In genomic region chr1:26785611-26786436, GRCh38 we compare ENCODE assay signal across 8 cellular contexts. TPM values are rescaled to one million over a fixed set of nuclear protein-coding genes. Genes with fewer than 3 reads are reported as not detected.
DNase-seq lines count a peak whose midpoint lies in the region; ATAC-seq, FAIRE-seq and TF ChIP-seq lines count a peak whose summit lies in the region.

No MANE protein-coding gene starts in this region.

- no peaks in the 10 kb centered on the region for H3K27me3 ChIP-seq in CD8-positive, alpha-beta memory T cell (ENCODE audit: insufficient read depth, low read length, poor library complexity, severe bottlenecking)
- H3K27me3 ChIP-seq in K562 (ENCODE audit: control insufficient read depth in 2 of 2, insufficient read depth in 2 of 2, low read length in 2 of 2) (no peaks in the 10 kb centered on the region), upper lobe of left lung (no peaks in the 10 kb centered on the region)

- no peaks in the 10 kb centered on the region for H4K20me1 ChIP-seq in K562 (replicated peaks; ENCODE audit: control insufficient read depth, insufficient read depth, low read length)

- peak overlapping the region; percentile 94 for H2AFZ ChIP-seq in K562 (ENCODE audit: low read depth, low read length)

- intact Hi-C loops in K562 (cut with micrococcal nuclease), result loop anchor here (2.0 to 5.0 kb wide), 2 partner anchors 41 to 299 kb away; no protein-coding TSS in a partner anchor

- TF ChIP-seq CTCF in K562 (IDR thresholded peaks at IDR 0.05 in 2 of 3, conservative IDR thresholded peaks at IDR 0.05 in 1 of 3; ENCODE audit: insufficient read depth in 2 of 3, low read depth in 1 of 3, low read length in 3 of 3) (no peak), upper lobe of left lung (IDR thresholded peaks at IDR 0.05) (no peak)

- TF ChIP-seq POLR2A in K562 (conservative IDR thresholded peaks at IDR 0.05), result no peak
- no peak for TF ChIP-seq POLR2A in upper lobe of left lung (IDR thresholded peaks at IDR 0.05)

- ATAC-seq in K562, result no peak
- no peak for ATAC-seq in upper lobe of left lung (ENCODE audit: low FRiP score in 2 of 2)
- ATAC-seq in HG03175 (IDR thresholded peaks at IDR 0.05; ENCODE audit: unreplicated experiment), result no peak
- no peak for ATAC-seq in HG03097 (IDR thresholded peaks at IDR 0.05; ENCODE audit: low FRiP score, unreplicated experiment)

- peak overlapping the region; percentile 100 for H3K27ac Mint-ChIP-seq in CD8-positive, alpha-beta memory T cell

- DNase-seq in CD8-positive, alpha-beta memory T cell, result peak in 1 of 5 donors; percentile 43
- DNase-seq in MV-4-11 (lab: John Stamatoyannopoulos, UW), result peak; percentile 80
- DNase-seq in K562 (ENCODE audit: extremely low read depth in 1 of 4, low spot score in 3 of 4), result peak in 1 of 4 experiments; percentile 60
- peak; percentile 81 for DNase-seq in medulla oblongata (ENCODE audit: extremely low spot score)
- peak in 1 of 2 donors; percentile 34 for DNase-seq in upper lobe of left lung
- no peak for DNase-seq in NCI-H226

- H3K4me2 ChIP-seq in K562 (ENCODE audit: insufficient read depth, low read length), result peak overlapping the region; percentile 96

- POLR2A ChIA-PET in CD8-positive, alpha-beta memory T cell (lab: Charles Lee), result interaction anchor here (0.5 to 6.2 kb wide), 5 partner anchors 9 to 234 kb away, joined by 3 to 86 read pairs (median 4); partner anchors contain the start of gene ARID1A
- POLR2A ChIA-PET in K562 (lab: Yijun Ruan, JAX), result interaction anchor here (0.6 to 9.2 kb wide), 23 partner anchors 9 to 686 kb away, joined by 3 to 112 read pairs (median 4); partner anchors contain the start of genes ARID1A and GPATCH3

- peak overlapping the region; percentile 88 for H3K27ac ChIP-seq in CD8-positive, alpha-beta memory T cell (ENCODE audit: low read depth, low read length)
- H3K27ac ChIP-seq in K562 (ENCODE audit: extremely low read depth, low read depth, low read length) (peak overlapping the region; percentile 98), upper lobe of left lung (peak overlapping the region; percentile 96 to 100 (median 100))

- H3K36me3 Mint-ChIP-seq in CD8-positive, alpha-beta memory T cell, result peaks cover 0 to 35% (median 4%) of the 10 kb centered on the region in 3 donors

- TF ChIP-seq RAD21 in K562 (CRISPR knock-in tag; conservative IDR thresholded peaks at IDR 0.05 in 1 of 2, IDR thresholded peaks at IDR 0.05 in 1 of 2), result no peak

- peak overlapping the region; percentile 72 to 98; a peak in 3 of 4 replicates for H3K9ac ChIP-seq in K562 (ENCODE audit: insufficient read depth in 1 of 2, low read depth in 2 of 2, low read length in 2 of 2)

- WGBS in K562 (ENCODE audit: insufficient coverage, low coverage, missing lambda C conversion rate), result 62% methylated on average over 5 of the region's 5 CpGs
- WGBS in upper lobe of left lung, 2 donors, result 52 to 62% methylated on average over 5 of the region's 5 CpGs

- in situ Hi-C loops in K562 (cut with MboI), result no loop called here

- H3K27me3 Mint-ChIP-seq in CD8-positive, alpha-beta memory T cell, result peaks cover 0 to 5% of the 10 kb centered on the region in 2 donors

- peak; percentile 19 for FAIRE-seq in K562 (lab: Jason Lieb, UNC)

- BruUV-seq in K562 (replicated peaks; lab: Mats Ljungman, UMichigan), result no TSS peak

- H3K36me3 ChIP-seq in CD8-positive, alpha-beta memory T cell (ENCODE audit: insufficient read depth, low read length), result peaks cover 13% of the 10 kb centered on the region
- peaks cover 31% of the 10 kb centered on the region for H3K36me3 ChIP-seq in K562 (ENCODE audit: control insufficient read depth, insufficient read depth, low read length)
- H3K36me3 ChIP-seq in upper lobe of left lung, result peaks cover 0 to 15% (median 3%) of the 10 kb centered on the region in 4 donors

- H3K9me3 ChIP-seq in CD8-positive, alpha-beta memory T cell (ENCODE audit: low read length), result no peaks in the 10 kb centered on the region
- H3K9me3 ChIP-seq in K562 (replicated peaks; ENCODE audit: control insufficient read depth, insufficient read depth, low read depth, low read length) (no peaks in the 10 kb centered on the region), upper lobe of left lung (no peaks in the 10 kb centered on the region)

- peak overlapping the region; percentile 92 for H3K4me3 ChIP-seq in CD8-positive, alpha-beta memory T cell (ENCODE audit: low read length)
- H3K4me3 ChIP-seq in K562 (no peak overlapping the region; the same call in 1 of the 2 replicates), upper lobe of left lung (peak overlapping the region in 1 of 4 donors; percentile 13)

- CTCF ChIA-PET in CD8-positive, alpha-beta memory T cell (lab: Charles Lee), result interaction anchor here (0.6 to 6.2 kb wide), 11 partner anchors 9 to 108 kb away, joined by 3 to 63 read pairs (median 3); partner anchors contain the start of gene ARID1A
- CTCF ChIA-PET in K562 (lab: Yijun Ruan, JAX; ENCODE audit: low intra/inter-chr PET ratio), result no interaction called here

- H3K4me3 Mint-ChIP-seq in CD8-positive, alpha-beta memory T cell, result peak overlapping the region; percentile 90 to 100 (median 100)

- peaks cover 60% of the 10 kb centered on the region for H3K4me1 ChIP-seq in CD8-positive, alpha-beta memory T cell (ENCODE audit: insufficient read depth, low read length)
- H3K4me1 ChIP-seq in K562 (replicated peaks in 1 of 2; ENCODE audit: control insufficient read depth in 2 of 2, insufficient read depth in 2 of 2, low read length in 2 of 2) (peaks cover 50 to 84% of the 10 kb centered on the region in 2 experiments), upper lobe of left lung (peaks cover 52 to 67% (median 58%) of the 10 kb centered on the region in 4 donors)

- peaks cover 77 to 89% (median 84%) of the 10 kb centered on the region in 3 donors for H3K4me1 Mint-ChIP-seq in CD8-positive, alpha-beta memory T cell

- H3K9me3 Mint-ChIP-seq in CD8-positive, alpha-beta memory T cell, result peaks cover 0 to 2% (median 0%) of the 10 kb centered on the region in 5 donors

- TF ChIP-seq EP300 in K562 (IDR thresholded peaks at IDR 0.05; ENCODE audit: low read length), result no peak; the same call in 1 of the 2 replicates
- TF ChIP-seq EP300 in upper lobe of left lung (IDR thresholded peaks at IDR 0.05), result no peak

- no peaks in the 10 kb centered on the region for H3K9me1 ChIP-seq in K562 (ENCODE audit: control insufficient read depth, insufficient read depth, low read length)

- peaks cover 74% of the 10 kb centered on the region for H3K79me2 ChIP-seq in K562 (ENCODE audit: control insufficient read depth, insufficient read depth, low read length)

RNA-seq across cellular contexts. Expression of gene PIGV, which starts 1.9 kb away (rescaled TPM):
- 10 to 100 TPM; 23.6 to 24.9 TPM for total RNA-seq in CD8-positive, alpha-beta memory T cell
- 19.1 TPM for polyA plus RNA-seq in CD8-positive, alpha-beta memory T cell
- total RNA-seq in K562 (2011; cell fraction: chromatin; rRNA removed; ENCODE audit: low replicate concordance), result 20.0 and 33.4 TPM in 2 replicates
- 34.2 and 35.1 TPM in 2 replicates for total RNA-seq in K562 (2011; cell fraction: nucleolus; rRNA removed)
- 38.2 and 47.9 TPM in 2 replicates for total RNA-seq in K562 (2011; cell fraction: nucleoplasm; rRNA removed)
- total RNA-seq in K562 (2014; rRNA removed) (8.4 and 11.3 TPM in 2 replicates), K562 (2014; rRNA removed; fragmentation: Illumina TruSeq; extraction: Trizol) (11.0 and 11.1 TPM in 2 replicates), K562 (2015; rRNA removed; fragmentation: Illumina TruSeq; extraction: Trizol) (12.0 and 12.2 TPM in 2 replicates), K562 (2021) (11.2 and 14.7 TPM in 2 replicates), upper lobe of left lung (10 to 100 TPM; 11.9 to 25.1 (median 17.5) TPM)
- polyA plus RNA-seq in K562 (2011; rRNA removed) (21.8 and 25.5 TPM in 2 replicates), K562 (2014; fragmentation: Illumina TruSeq; extraction: Trizol) (10.8 and 12.7 TPM in 2 replicates), K562 (2014; fragmentation: Nextera tagmentation; extraction: Ambion mirVana) (10 to 100 TPM; 11.3 to 11.7 TPM), K562 (2014; rRNA removed) (9.3 and 9.4 TPM in 2 replicates)
- polyA plus RNA-seq in K562 (2011; cell fraction: cytosol; rRNA removed), result 27.4 and 41.1 TPM in 2 replicates
- 33.7 and 36.0 TPM in 2 replicates for polyA plus RNA-seq in K562 (2011; cell fraction: nucleus; rRNA removed)
- 14.0 and 14.4 TPM in 2 replicates for polyA plus RNA-seq in K562 (2012)
- 21.7 and 27.4 TPM in 2 replicates for polyA minus RNA-seq in K562 (2011; rRNA and poly(A)+ RNA removed)
- polyA minus RNA-seq in K562 (2011; cell fraction: cytosol; rRNA and poly(A)+ RNA removed), result 8.1 and 9.8 TPM in 2 replicates
- 10.8 and 16.6 TPM in 2 replicates for polyA minus RNA-seq in K562 (2011; cell fraction: nucleus; rRNA and poly(A)+ RNA removed)

RNA-seq across cellular contexts. Expression of gene ZDHHC18, which starts 40.7 kb away (rescaled TPM):
- total RNA-seq in CD8-positive, alpha-beta memory T cell, result 10 to 100 TPM; 61.5 to 66.0 TPM
- polyA plus RNA-seq in CD8-positive, alpha-beta memory T cell, result 21.7 TPM
- 27.0 and 63.1 TPM in 2 replicates for total RNA-seq in K562 (2011; cell fraction: chromatin; rRNA removed; ENCODE audit: low replicate concordance)
- total RNA-seq in K562 (2011; cell fraction: nucleolus; rRNA removed), result 34.0 and 36.3 TPM in 2 replicates
- total RNA-seq in K562 (2011; cell fraction: nucleoplasm; rRNA removed), result 42.0 and 65.9 TPM in 2 replicates
- total RNA-seq in K562 (2014; rRNA removed) (8.2 and 12.4 TPM in 2 replicates), K562 (2014; rRNA removed; fragmentation: Illumina TruSeq; extraction: Trizol) (9.5 and 15.5 TPM in 2 replicates), K562 (2015; rRNA removed; fragmentation: Illumina TruSeq; extraction: Trizol) (13.3 and 15.8 TPM in 2 replicates), K562 (2021) (27.4 and 28.9 TPM in 2 replicates), upper lobe of left lung (10 to 100 TPM; 18.9 to 35.9 (median 24.9) TPM)
- polyA plus RNA-seq in K562 (2011; rRNA removed) (31.6 and 51.2 TPM in 2 replicates), K562 (2014; fragmentation: Illumina TruSeq; extraction: Trizol) (31.0 and 35.6 TPM in 2 replicates), K562 (2014; fragmentation: Nextera tagmentation; extraction: Ambion mirVana) (under 1 TPM; 0.42 to 0.45 TPM), K562 (2014; rRNA removed) (23.7 and 27.8 TPM in 2 replicates)
- polyA plus RNA-seq in K562 (2011; cell fraction: cytosol; rRNA removed), result 57.8 and 57.9 TPM in 2 replicates
- 92.6 and 97.0 TPM in 2 replicates for polyA plus RNA-seq in K562 (2011; cell fraction: nucleus; rRNA removed)
- 20.4 and 29.5 TPM in 2 replicates for polyA plus RNA-seq in K562 (2012)
- polyA minus RNA-seq in K562 (2011; rRNA and poly(A)+ RNA removed), result 22.2 and 27.6 TPM in 2 replicates
- 25.9 and 31.9 TPM in 2 replicates for polyA minus RNA-seq in K562 (2011; cell fraction: cytosol; rRNA and poly(A)+ RNA removed)
- polyA minus RNA-seq in K562 (2011; cell fraction: nucleus; rRNA and poly(A)+ RNA removed), result 9.8 and 16.1 TPM in 2 replicates
